In genomic region chr6:118325220-118325860, GRCh38 we compare ENCODE assay signal across 17 cellular contexts.
DNase-seq lines count a peak whose midpoint lies in the region; ATAC-seq and TF ChIP-seq lines count a peak whose summit lies in the region.
"Had no signal": no experiment of that assay in that cellular context is flagged by ENCODE, and none has a peak within 500 bp of the region (broad histone marks: within the 10 kb centered on the region; RNA-seq: fewer than 3 reads in every experiment).

No MANE protein-coding gene starts in this region.

- H3K27me3 Mint-ChIP-seq in Caco-2 (ENCODE audit: insufficient read depth, unreplicated experiment): peaks cover 7% of the 10 kb centered on the region
- H3K27me3 Mint-ChIP-seq: B cell had no signal

- intact Hi-C loops in Caco-2 (cut with micrococcal nuclease; ENCODE audit: unreplicated experiment) (no loop called here), mammary epithelial cell (cut with micrococcal nuclease) (no loop called here)

- H3K4me1 ChIP-seq in Caco-2: no peaks in the 10 kb centered on the region
- no peaks in the 10 kb centered on the region for H3K4me1 ChIP-seq in mammary epithelial cell (ENCODE audit: insufficient read depth, low read length)
- H3K4me1 ChIP-seq in osteoblast (ENCODE audit: insufficient read depth, low read length): no peaks in the 10 kb centered on the region
- H3K4me1 ChIP-seq: colonic mucosa, SJSA1 had no signal

- no peaks in the 10 kb centered on the region for H3K4me1 Mint-ChIP-seq in Caco-2 (ENCODE audit: low read depth, unreplicated experiment)
- H3K4me1 Mint-ChIP-seq: B cell had no signal

- H3K27ac Mint-ChIP-seq in Caco-2 (ENCODE audit: unreplicated experiment): peak overlapping the region; percentile 1
- H3K27ac Mint-ChIP-seq: activated naive CD4-positive, alpha-beta T cell treated with anti-CD3 and anti-CD28 coated beads, Interleukin-2, amount 50 U/mL, for 72 hours; B cell had no signal

- H2AFZ ChIP-seq in mammary epithelial cell (ENCODE audit: low read depth, low read length): no peak overlapping the region
- no peak overlapping the region for H2AFZ ChIP-seq in osteoblast (ENCODE audit: low read length)

- H4K20me1 ChIP-seq in mammary epithelial cell (ENCODE audit: insufficient read depth, low read length) (no peaks in the 10 kb centered on the region), osteoblast (ENCODE audit: insufficient read depth, low read length) (no peaks in the 10 kb centered on the region)

- in situ Hi-C loops in mammary epithelial cell (cut with MboI; ENCODE audit: low sequenced_read_pairs in 2 of 2): no loop called here

- 90% methylated on average over 10 of the region's 10 CpGs for WGBS in mammary epithelial cell (ENCODE audit: low coverage, missing lambda C conversion rate)

- no peak overlapping the region for H3K9ac ChIP-seq in mammary epithelial cell (ENCODE audit: insufficient read depth, low read length)

- no peak overlapping the region for H3K4me3 Mint-ChIP-seq in Caco-2 (ENCODE audit: unreplicated experiment)
- H3K4me3 Mint-ChIP-seq: B cell had no signal

- H3K36me3 Mint-ChIP-seq in Caco-2 (ENCODE audit: insufficient read depth, unreplicated experiment): no peaks in the 10 kb centered on the region
- H3K36me3 Mint-ChIP-seq: activated naive CD4-positive, alpha-beta T cell treated with anti-CD3 and anti-CD28 coated beads, Interleukin-2, amount 50 U/mL, for 72 hours had no signal

- no peak overlapping the region for H3K27ac ChIP-seq in mammary epithelial cell (ENCODE audit: insufficient read depth, low read depth, low read length)
- H3K27ac ChIP-seq in osteoblast (ENCODE audit: low read depth, low read length): no peak overlapping the region
- H3K27ac ChIP-seq: colonic mucosa, SJSA1 had no signal

- H3K9me3 ChIP-seq in Caco-2 (no peaks in the 10 kb centered on the region), mammary epithelial cell (replicated peaks; ENCODE audit: insufficient read depth, low read length) (no peaks in the 10 kb centered on the region), osteoblast (ENCODE audit: low read depth, low read length) (no peaks in the 10 kb centered on the region)
- H3K9me3 ChIP-seq: colonic mucosa, SJSA1 had no signal

- H3K27me3 ChIP-seq in Caco-2 (replicated peaks; ENCODE audit: control insufficient read depth, insufficient read depth, low read length): no peaks in the 10 kb centered on the region
- H3K27me3 ChIP-seq in mammary epithelial cell (ENCODE audit: insufficient read depth, low read length): no peaks in the 10 kb centered on the region
- no peaks in the 10 kb centered on the region for H3K27me3 ChIP-seq in osteoblast (ENCODE audit: insufficient read depth, low read length)
- H3K27me3 ChIP-seq: colonic mucosa, SJSA1 had no signal

- no peaks in the 10 kb centered on the region for H3K36me3 ChIP-seq in Caco-2 (ENCODE audit: control insufficient read depth, insufficient read depth, low read length)
- no peaks in the 10 kb centered on the region for H3K36me3 ChIP-seq in mammary epithelial cell (ENCODE audit: insufficient read depth, low read length)
- no peaks in the 10 kb centered on the region for H3K36me3 ChIP-seq in osteoblast (ENCODE audit: insufficient read depth, low read length)
- H3K36me3 ChIP-seq: colonic mucosa, SJSA1 had no signal

- ATAC-seq in HG03095 (IDR thresholded peaks at IDR 0.05; ENCODE audit: unreplicated experiment) (no peak), HG03280 (IDR thresholded peaks at IDR 0.05; ENCODE audit: unreplicated experiment) (no peak)
- ATAC-seq: activated naive CD4-positive, alpha-beta T cell treated with anti-CD3 and anti-CD28 coated beads, Interleukin-2, amount 50 U/mL, for 72 hours had no signal

- no peaks in the 10 kb centered on the region for H3K79me2 ChIP-seq in mammary epithelial cell (ENCODE audit: insufficient read depth, low read length)
- no peaks in the 10 kb centered on the region for H3K79me2 ChIP-seq in osteoblast (ENCODE audit: insufficient read depth, low read length)

- H3K4me3 ChIP-seq in Caco-2 (ENCODE audit: low read depth, low read length) (no peak overlapping the region), mammary epithelial cell (replicated peaks in 1 of 3; ENCODE audit: insufficient read depth in 1 of 3, low read depth in 2 of 3, low read length in 3 of 3) (no peak overlapping the region), osteoblast (ENCODE audit: insufficient read depth, low read length) (no peak overlapping the region)
- H3K4me3 ChIP-seq: colonic mucosa, SJSA1 had no signal

- H3K4me2 ChIP-seq in mammary epithelial cell (ENCODE audit: insufficient read depth, low read depth, low read length): no peak overlapping the region
- H3K4me2 ChIP-seq in osteoblast (ENCODE audit: insufficient read depth, low read length): no peak overlapping the region

- no peaks in the 10 kb centered on the region for H3K9me3 Mint-ChIP-seq in Caco-2 (ENCODE audit: unreplicated experiment)

- POLR2A ChIA-PET in Caco-2 (lab: Charles Lee): no interaction called here

- no peak for TF ChIP-seq CTCF in Caco-2 (IDR thresholded peaks at IDR 0.05; ENCODE audit: insufficient read depth in 1 of 2, low read depth in 1 of 2, low read length in 1 of 2, severe bottlenecking in 1 of 2, unreplicated experiment in 1 of 2)
- TF ChIP-seq CTCF in mammary epithelial cell (conservative IDR thresholded peaks at IDR 0.05 in 1 of 2, IDR thresholded peaks at IDR 0.05 in 1 of 2; ENCODE audit: extremely low read depth in 1 of 2, insufficient read depth in 1 of 2, low read depth in 1 of 2, low read length in 2 of 2): no peak
- TF ChIP-seq CTCF in osteoblast (IDR thresholded peaks at IDR 0.05; ENCODE audit: extremely low read depth, low read depth, low read length): no peak

- no peak for DNase-seq in Caco-2
- peak; percentile 31 for DNase-seq in LHCN-M2 (ENCODE audit: low read depth)
- DNase-seq in mammary epithelial cell: peak; percentile 21
- peak; percentile 19 for DNase-seq in osteoblast (ENCODE audit: insufficient read length, low spot score, missing footprints)
- DNase-seq in NCI-H774 (lab: John Stamatoyannopoulos, UW): no peak
- no peak for DNase-seq in stimulated activated CD4-positive, alpha-beta T cell treated with anti-CD3 and anti-CD28 coated beads, Interleukin-4, amount 100 ng/mL, for 4 hours
- DNase-seq: colonic mucosa, DND-41, Kasumi-1, mesendoderm, NCI-H187, NCI-H82 had no signal

- CTCF ChIA-PET in Caco-2 (lab: Charles Lee) (no interaction called here), mammary epithelial cell (lab: Charles Lee; ENCODE audit: low non-redundant PET) (no interaction called here)

- BruUV-seq in Caco-2 (replicated peaks; lab: Mats Ljungman, UMichigan) (no TSS peak), mammary epithelial cell (replicated peaks; lab: Mats Ljungman, UMichigan) (no TSS peak)

- dilution Hi-C loops in mammary epithelial cell (cut with HindIII; ENCODE audit: low sequenced_read_pairs): no loop called here

Comparison
In these comparisons a context has a peak if more than half of its experiments do, and no peak if none do; other contexts are left out.
1. DNase-seq: peak in LHCN-M2 (single experiment), mammary epithelial cell (single experiment) and osteoblast (single experiment); none in Caco-2 (0 of 2), NCI-H774 (single experiment) and stimulated activated CD4-positive, alpha-beta T cell treated with anti-CD3 and anti-CD28 coated beads, Interleukin-4, amount 100 ng/mL, for 4 hours (0 of 2).